8 cellular contexts compared by ENCODE assay signal in the genomic region with DNA sequence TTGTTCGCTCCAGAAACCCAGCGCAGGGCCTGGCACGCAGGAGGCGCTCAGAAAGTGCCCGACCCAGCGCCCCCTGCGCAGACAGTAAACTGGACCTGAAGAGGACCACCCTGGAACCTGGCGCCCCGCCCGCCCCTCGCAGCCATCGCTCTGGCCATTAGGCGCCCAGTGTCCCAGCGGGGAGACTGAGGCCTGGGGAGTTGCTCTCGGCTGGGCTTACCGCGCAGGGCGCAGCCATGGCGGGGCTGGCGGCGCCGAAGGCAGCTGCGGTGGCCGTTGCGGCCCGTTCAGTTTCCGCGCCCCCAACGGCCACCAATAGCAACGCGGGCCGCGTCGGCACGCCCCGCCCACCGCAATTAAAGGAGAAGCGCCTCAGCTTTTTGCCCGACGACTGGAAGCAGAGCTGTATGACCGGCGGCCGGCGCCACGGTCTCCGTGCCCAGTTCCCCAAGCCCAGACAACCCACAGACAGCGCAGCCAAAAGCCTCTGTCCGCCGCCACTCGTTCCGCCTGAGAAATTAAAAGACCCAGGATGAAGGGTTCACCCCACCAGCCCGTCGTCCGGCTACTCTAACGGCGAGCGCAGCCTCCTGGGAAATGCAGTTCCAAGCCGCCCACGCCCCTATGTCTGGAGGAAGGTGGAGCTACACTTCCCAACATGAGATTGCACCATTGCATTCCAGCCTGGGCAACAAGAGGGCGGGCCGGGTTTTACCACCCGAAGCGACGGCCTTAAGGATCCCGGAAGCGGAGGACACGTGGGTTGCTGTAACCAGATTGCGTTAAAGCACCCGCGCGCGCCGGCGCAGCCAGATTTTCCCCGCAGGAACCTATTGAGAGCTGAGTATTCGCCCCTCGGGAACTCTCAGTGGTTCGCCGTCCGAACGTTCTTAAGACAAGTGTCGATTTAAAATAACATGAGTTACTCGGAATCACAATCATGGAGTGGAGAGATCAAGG. TPM values are rescaled to one million over a fixed set of nuclear protein-coding genes. Genes with fewer than 3 reads are reported as not detected.
DNase-seq lines count a peak whose midpoint lies in the region; ATAC-seq lines count a peak whose summit lies in the region.

Gene POC1A (minus strand): TSS at position 289 of the 960 bp plus-strand sequence. CDS start 51 bp downstream, at position 238.

- peak; percentile 90 for DNase-seq in COLO668 (lab: John Stamatoyannopoulos, UW; ENCODE audit: unreplicated experiment)
- DNase-seq in HT-29 (ENCODE audit: low spot score) = peak; percentile 93
- peak; percentile 97 for DNase-seq in NOMO-1 treated with DMSO at 0.1 percent for 48 hours (lab: John Stamatoyannopoulos, UW; ENCODE audit: unreplicated experiment)
- DNase-seq in effector CD8-positive, alpha-beta T cell (lab: John Stamatoyannopoulos, UW) = peak; percentile 77
- DNase-seq in lung microvascular endothelial cell (ENCODE audit: low read depth in 2 of 2) = peak; percentile 96 to 99
- peak; percentile 68 to 70 (median 69) for DNase-seq in stimulated activated CD4-positive, alpha-beta T cell treated with anti-CD3 and anti-CD28 coated beads, TNF-alpha, amount 100 ng/mL, for 4 hours (ENCODE audit: low read depth in 3 of 3)

- CTCF ChIA-PET in activated CD8-positive, alpha-beta memory T cell treated with anti-CD3 and anti-CD28 coated beads for 36 hours (lab: Charles Lee) = interaction anchor here (0.6 to 1.0 kb wide), 5 partner anchors 97 to 257 kb away, joined by 3 to 5 read pairs (median 3); partner anchors contain the start of genes PCBP4, RPL29 and RRP9

- POLR2A ChIA-PET in activated CD8-positive, alpha-beta memory T cell treated with anti-CD3 and anti-CD28 coated beads for 36 hours (lab: Charles Lee) = interaction anchor here (0.5 to 1.5 kb wide), 11 partner anchors 43 to 213 kb away, joined by 3 to 14 read pairs (median 4); partner anchors contain the start of genes ALAS1, DUSP7, GLYCTK and PARP3

- peak; percentile 64 for ATAC-seq in GM21360 (IDR thresholded peaks at IDR 0.05; ENCODE audit: unreplicated experiment)

RNA-seq across cellular contexts. Expression of gene POC1A, which starts in this region (rescaled TPM):
- 25.2 and 27.4 TPM in 2 replicates for total RNA-seq in HT-29 (2014; rRNA removed; shearing (Covaris generic))
- total RNA-seq in activated CD8-positive, alpha-beta memory T cell treated with anti-CD3 and anti-CD28 coated beads for 36 hours = 10 to 100 TPM; 24.5 to 27.4 TPM
- total RNA-seq in lung microvascular endothelial cell = 4.0 and 8.7 TPM in 2 replicates

Comparison
In these comparisons a context has a peak if more than half of its experiments do, and no peak if none do; other contexts are left out.
1. Peak in every context shown above with its lines: DNase-seq and ATAC-seq.